ENCODE assay signal across 10 cellular contexts in the genomic region with DNA sequence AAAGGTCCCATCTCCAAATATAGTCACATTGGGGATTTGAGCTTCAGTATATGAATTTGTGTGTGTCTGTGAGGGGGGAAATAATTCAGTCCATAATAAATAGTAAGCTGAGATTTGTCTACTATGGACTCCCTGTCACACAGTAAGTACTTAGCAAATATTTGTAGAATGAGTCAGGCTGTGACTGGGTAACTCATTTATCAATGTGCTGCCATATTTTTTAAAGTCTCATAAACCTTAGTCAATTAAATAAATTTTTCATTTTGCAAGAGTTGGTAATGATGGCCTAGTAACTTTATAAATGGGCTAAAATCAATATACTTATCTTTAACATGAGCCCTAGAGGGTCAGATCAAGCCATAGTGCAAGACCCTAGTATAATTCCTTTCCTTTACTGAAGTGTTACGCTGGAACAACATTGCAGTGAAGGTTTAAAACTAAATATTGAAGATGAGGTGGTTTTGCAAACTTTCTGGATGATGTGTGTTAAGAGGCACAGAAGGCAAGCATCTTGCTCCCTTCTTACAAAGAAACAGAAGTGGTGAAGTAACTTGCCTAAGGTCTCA.
A peak's percentile ranks its signal among the peaks of the same experiment; 100 is the strongest.
DNase-seq lines count a peak whose midpoint lies in the region; ATAC-seq and TF ChIP-seq lines count a peak whose summit lies in the region.
"Had no signal": no experiment of that assay in that cellular context is flagged by ENCODE, and none has a peak within 500 bp of the region (broad histone marks: within the 10 kb centered on the region; RNA-seq: fewer than 3 reads in every experiment).

No MANE protein-coding gene starts in this region.

- DNase-seq in AG10803 (ENCODE audit: low read depth) = peak; percentile 55
- peak; percentile 87 for DNase-seq in LNCaP clone FGC (ENCODE audit: low read depth)
- peak; percentile 53 for DNase-seq in astrocyte of the hippocampus (ENCODE audit: low read depth, low spot score)
- no peak for DNase-seq in right lobe of liver
- no peak for DNase-seq in ureter (ENCODE audit: low spot score)
- DNase-seq in activated CD8-positive, alpha-beta memory T cell treated with anti-CD3 and anti-CD28 coated beads, Interleukin-2, amount 50 U/mL, for 4 hours = no peak
- DNase-seq: activated CD4-positive, alpha-beta T cell treated with anti-CD3 and anti-CD28 coated beads, Interleukin-2, amount 50 U/mL, for 48 hours had no signal

- TF ChIP-seq CTCF in AG10803 (conservative IDR thresholded peaks at IDR 0.05; ENCODE audit: low read length) (no peak), LNCaP clone FGC (IDR thresholded peaks at IDR 0.05; ENCODE audit: control insufficient read depth, extremely low read depth, insufficient read depth) (no peak), right lobe of liver (IDR thresholded peaks at IDR 0.05) (no peak)

- H3K9me3 ChIP-seq in right lobe of liver = no peaks in the 10 kb centered on the region

- peaks cover 0 to 10% (median 1%) of the 10 kb centered on the region in 4 donors for H3K4me1 ChIP-seq in right lobe of liver

- WGBS in right lobe of liver (ENCODE audit: insufficient coverage, low coverage, low lambda C conversion rate, missing lambda C conversion rate) = 0% methylated on average over 1 of the region's 1 CpG

- no peaks in the 10 kb centered on the region for H3K27me3 ChIP-seq in right lobe of liver

- H3K4me3 ChIP-seq in AG10803 (ENCODE audit: low read length) = no peak overlapping the region
- no peak overlapping the region for H3K4me3 ChIP-seq in LNCaP clone FGC (ENCODE audit: low read depth, low read length)
- no peak overlapping the region for H3K4me3 ChIP-seq in right lobe of liver
- H3K4me3 ChIP-seq: lung had no signal

- ATAC-seq in right lobe of liver (peak in 3 of 4 donors; percentile 39 to 92 (median 86)), HG03378 (IDR thresholded peaks at IDR 0.05; ENCODE audit: unreplicated experiment) (no peak), HG03108 (IDR thresholded peaks at IDR 0.05; ENCODE audit: unreplicated experiment) (no peak)

- no peak overlapping the region for H3K27ac ChIP-seq in right lobe of liver

- intact Hi-C loops in right lobe of liver (cut with DNase I) = no loop called here

- no peak for TF ChIP-seq POLR2A in right lobe of liver (IDR thresholded peaks at IDR 0.05)

- no peaks in the 10 kb centered on the region for H3K36me3 ChIP-seq in right lobe of liver

Comparison
In these comparisons a context has a peak if more than half of its experiments do, and no peak if none do; other contexts are left out.
1. DNase-seq: peak in AG10803 (single experiment), LNCaP clone FGC (single experiment) and astrocyte of the hippocampus (single experiment); none in right lobe of liver (0 of 3), ureter (single experiment) and activated CD8-positive, alpha-beta memory T cell treated with anti-CD3 and anti-CD28 coated beads, Interleukin-2, amount 50 U/mL, for 4 hours (single experiment).
2. ATAC-seq: peak in right lobe of liver (3 of 4); none in HG03378 (single experiment) and HG03108 (single experiment).